In the genomic region with DNA sequence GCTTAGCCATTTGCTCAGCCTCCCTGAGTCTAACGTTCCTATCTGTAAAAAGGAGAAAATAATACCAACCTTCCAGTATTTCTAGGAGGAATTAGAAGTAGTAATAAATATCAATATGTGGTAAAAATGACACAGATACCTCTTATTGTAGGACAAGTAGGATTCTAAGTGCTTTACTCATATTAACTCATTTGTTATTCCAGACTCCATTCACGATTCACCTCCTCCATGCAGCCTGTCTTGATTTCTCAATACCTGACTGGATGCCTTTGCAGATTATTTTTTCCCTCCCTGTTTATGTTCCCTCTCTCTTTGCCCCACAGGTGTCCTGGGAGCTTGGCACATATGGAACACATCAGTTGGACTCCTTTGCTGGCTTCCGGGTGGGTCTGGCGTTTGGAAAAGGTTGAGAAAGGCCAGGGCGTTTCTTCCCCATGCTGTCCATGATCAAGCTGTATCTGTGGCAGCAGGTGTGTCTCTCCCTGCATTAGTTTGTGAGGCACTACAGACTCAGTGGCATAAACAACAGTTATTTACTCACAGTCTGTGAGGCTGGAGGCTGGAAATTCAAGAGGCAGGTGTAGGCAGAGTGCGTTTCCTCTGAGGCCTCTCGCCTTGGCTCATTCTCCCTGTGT, we compare ENCODE assay signal across 1 cellular context.
TF ChIP-seq lines count a peak whose summit lies in the region.

No MANE protein-coding gene starts in this region.

TF ChIP-seq in K562, 482 proteins besides CTCF, POLR2A, EP300 and RAD21:
- no peak for TF ChIP-seq ELF4 (CRISPR knock-in tag; IDR thresholded peaks at IDR 0.05)
- TF ChIP-seq RBM25 (IDR thresholded peaks at IDR 0.05; ENCODE audit: low read depth, low read length, severe bottlenecking), result peak; percentile 70
- TF ChIP-seq MCM7 (IDR thresholded peaks at IDR 0.05), result 0 out of 4 replicates have a peak, but pooled peaks of 1 of the 2 experiments have one; percentile 26
- TF ChIP-seq ZFP36 (IDR thresholded peaks at IDR 0.05; ENCODE audit: low read depth, low read length, partially characterized antibody), result peak; percentile 89
- TF ChIP-seq, protein P1, sequence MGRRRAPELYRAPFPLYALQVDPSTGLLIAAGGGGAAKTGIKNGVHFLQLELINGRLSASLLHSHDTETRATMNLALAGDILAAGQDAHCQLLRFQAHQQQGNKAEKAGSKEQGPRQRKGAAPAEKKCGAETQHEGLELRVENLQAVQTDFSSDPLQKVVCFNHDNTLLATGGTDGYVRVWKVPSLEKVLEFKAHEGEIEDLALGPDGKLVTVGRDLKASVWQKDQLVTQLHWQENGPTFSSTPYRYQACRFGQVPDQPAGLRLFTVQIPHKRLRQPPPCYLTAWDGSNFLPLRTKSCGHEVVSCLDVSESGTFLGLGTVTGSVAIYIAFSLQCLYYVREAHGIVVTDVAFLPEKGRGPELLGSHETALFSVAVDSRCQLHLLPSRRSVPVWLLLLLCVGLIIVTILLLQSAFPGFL (CRISPR knock-in tag; IDR thresholded peaks at IDR 0.05), result no peak
